Comparison of ENCODE assay signal across 15 cellular contexts in genomic region chr1:30088594-30089556, GRCh38.
A peak's percentile ranks its signal among the peaks of the same experiment; 100 is the strongest.
DNase-seq lines count a peak whose midpoint lies in the region; ATAC-seq lines count a peak whose summit lies in the region.
"Had no signal": no experiment of that assay in that cellular context is flagged by ENCODE, and none has a peak within 500 bp of the region (broad histone marks: within the 10 kb centered on the region; RNA-seq: fewer than 3 reads in every experiment).

No MANE protein-coding gene starts in this region.

- ATAC-seq in GM18858 (IDR thresholded peaks at IDR 0.05; ENCODE audit: unreplicated experiment): no peak
- ATAC-seq in HG02623 (IDR thresholded peaks at IDR 0.05; ENCODE audit: unreplicated experiment): no peak
- ATAC-seq: activated CD4-positive, CD25-positive, alpha-beta regulatory T cell treated with anti-CD3 and anti-CD28 coated beads, Interleukin-2, amount 50 U/mL, for 24 hours; pancreas; stimulated activated effector memory CD8-positive, alpha-beta T cell treated with anti-CD3 and anti-CD28 coated beads, Interleukin-12 subunit alpha, Interleukin-12 subunit beta, amount 100 ng/mL, for 72 hours had no signal

- DNase-seq in DMS79 (lab: John Stamatoyannopoulos, UW): peak; percentile 98
- DNase-seq in NCI-H187 treated with DMSO at 0.1 percent for 48 hours (lab: John Stamatoyannopoulos, UW): peak; percentile 90
- peak; percentile 98 for DNase-seq in NCI-H82 (lab: John Stamatoyannopoulos, UW)
- DNase-seq in left kidney (ENCODE audit: low read depth, low spot score): peak; percentile 72
- DNase-seq in MV-4-11 (lab: John Stamatoyannopoulos, UW): no peak
- no peak for DNase-seq in SW 1271 (lab: John Stamatoyannopoulos, UW)
- DNase-seq: activated T-cell treated with anti-CD3 and anti-CD28 coated beads, Interleukin-2, amount 50 U/mL, for 24 hours; effector memory CD4-positive, alpha-beta T cell; NCI-H226; pancreas; stimulated activated CD4-positive, alpha-beta T cell treated with anti-CD3 and anti-CD28 coated beads, Interleukin-2, amount 100 ng/mL, for 24 hours had no signal

Comparison
In these comparisons a context has a peak if more than half of its experiments do, and no peak if none do; other contexts are left out.
1. DNase-seq: peak in DMS79 (single experiment), NCI-H187 treated with DMSO at 0.1 percent for 48 hours (single experiment), NCI-H82 (single experiment) and left kidney (single experiment); none in MV-4-11 (single experiment) and SW 1271 (0 of 2).